In the genomic region with DNA sequence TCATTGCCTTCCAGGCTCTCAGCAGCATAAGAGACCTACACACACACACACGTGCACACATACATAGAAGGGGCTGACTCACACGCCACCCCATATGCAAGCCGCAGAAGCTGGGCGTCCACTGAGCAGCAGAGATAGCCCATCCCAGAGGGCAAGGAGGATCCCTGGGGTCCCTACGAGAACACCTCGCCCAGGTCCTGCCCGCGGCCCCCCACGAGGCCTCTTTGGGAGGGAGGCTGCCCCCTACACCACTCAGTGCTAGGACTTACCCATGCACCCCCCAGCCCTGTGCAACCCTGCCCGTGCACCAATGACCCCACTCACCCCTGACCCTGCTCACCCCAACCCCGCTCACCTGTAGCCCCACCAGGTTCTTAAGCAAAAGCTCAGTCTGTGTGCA, we compare ENCODE assay signal across 20 cellular contexts. TPM values are rescaled to one million over a fixed set of nuclear protein-coding genes. Genes with fewer than 3 reads are reported as not detected.
A peak's percentile ranks its signal among the peaks of the same experiment; 100 is the strongest.
DNase-seq lines count a peak whose midpoint lies in the region; ATAC-seq and TF ChIP-seq lines count a peak whose summit lies in the region.
"Had no signal": no experiment of that assay in that cellular context is flagged by ENCODE, and none has a peak within 500 bp of the region (broad histone marks: within the 10 kb centered on the region; RNA-seq: fewer than 3 reads in every experiment).

No MANE protein-coding gene starts in this region.

- peak overlapping the region; percentile 68 for H3K27ac ChIP-seq in A673 (ENCODE audit: low read depth, low read length, poor library complexity, severe bottlenecking)
- no peak overlapping the region for H3K27ac ChIP-seq in CD8-positive, alpha-beta T cell (ENCODE audit: low read depth, low read length)
- peak overlapping the region; percentile 6; the same call in 1 of the 2 replicates for H3K27ac ChIP-seq in RWPE1
- H3K27ac ChIP-seq in neural progenitor cell, result no peak overlapping the region
- H3K27ac ChIP-seq: C4-2B, GM23248 had no signal

- no peaks in the 10 kb centered on the region for H3K36me3 Mint-ChIP-seq in CD8-positive, alpha-beta T cell
- no peaks in the 10 kb centered on the region for H3K36me3 Mint-ChIP-seq in neural progenitor cell

- CTCF ChIA-PET in A673 (lab: Charles Lee) (interaction anchor here (1.5 kb wide), 1 partner anchor 104 kb away, joined by 8 read pairs; no protein-coding TSS in a partner anchor), RWPE1 (lab: Yijun Ruan, JAX) (interaction anchor here (0.6 to 2.7 kb wide), 12 partner anchors 12 to 1286 kb away, joined by 3 to 25 read pairs (median 4); no protein-coding TSS in a partner anchor), GM10248 (lab: Yijun Ruan, JAX) (interaction anchor here (1.0 to 1.1 kb wide), 2 partner anchors 9 to 188 kb away, joined by 3 read pairs; no protein-coding TSS in a partner anchor)
- CTCF ChIA-PET in CD8-positive, alpha-beta T cell (lab: Charles Lee), result no interaction called here

- no peaks in the 10 kb centered on the region for H3K79me2 ChIP-seq in neural progenitor cell (ENCODE audit: low read depth)

- H4K20me1 ChIP-seq in neural progenitor cell (ENCODE audit: low read depth), result peaks cover 3% of the 10 kb centered on the region

- H3K9me3 Mint-ChIP-seq in CD8-positive, alpha-beta T cell, result no peaks in the 10 kb centered on the region
- H3K9me3 Mint-ChIP-seq in neural progenitor cell, result peaks cover 2% of the 10 kb centered on the region
- H3K9me3 Mint-ChIP-seq: CD4-positive, alpha-beta T cell; IgD-negative memory B cell had no signal

- H3K27me3 Mint-ChIP-seq in CD8-positive, alpha-beta T cell (ENCODE audit: low read depth), result peaks cover 12% of the 10 kb centered on the region
- H3K27me3 Mint-ChIP-seq in neural progenitor cell (ENCODE audit: insufficient read depth, low read depth), result peaks cover 15% of the 10 kb centered on the region
- H3K27me3 Mint-ChIP-seq: CD4-positive, alpha-beta T cell had no signal

- H3K9ac ChIP-seq in neural progenitor cell, result no peak overlapping the region
- H3K9ac ChIP-seq: GM23248 had no signal

- no peak overlapping the region for H3K4me3 ChIP-seq in A673 (ENCODE audit: low read depth, low read length, poor library complexity, severe bottlenecking)
- H3K4me3 ChIP-seq in CD8-positive, alpha-beta T cell (ENCODE audit: low read depth, low read length), result no peak overlapping the region
- no peak overlapping the region for H3K4me3 ChIP-seq in neural progenitor cell
- H3K4me3 ChIP-seq: GM12878, GM23248, HAP-1 had no signal

- peaks cover 9% of the 10 kb centered on the region for H3F3A ChIP-seq in neural progenitor cell (ENCODE audit: low read depth)

- H3K9me3 ChIP-seq in A673 (ENCODE audit: low read depth, low read length, poor library complexity, severe bottlenecking) (no peaks in the 10 kb centered on the region), neural progenitor cell (ENCODE audit: low read depth) (no peaks in the 10 kb centered on the region)
- H3K9me3 ChIP-seq in CD8-positive, alpha-beta T cell (ENCODE audit: low read length), result no peaks in the 10 kb centered on the region
- H3K9me3 ChIP-seq: HAP-1 had no signal

- peaks cover 67% of the 10 kb centered on the region for H3K4me1 ChIP-seq in A673 (ENCODE audit: insufficient read depth, low read length, poor library complexity, severe bottlenecking)
- H3K4me1 ChIP-seq in CD8-positive, alpha-beta T cell (ENCODE audit: insufficient read depth, low read length), result peaks cover 9% of the 10 kb centered on the region
- H3K4me1 ChIP-seq in neural progenitor cell, result peaks cover 24% of the 10 kb centered on the region
- H3K4me1 ChIP-seq: HAP-1 had no signal

- H3K4me1 Mint-ChIP-seq in CD8-positive, alpha-beta T cell (ENCODE audit: low read depth), result peaks cover 4% of the 10 kb centered on the region
- H3K4me1 Mint-ChIP-seq in neural progenitor cell, result peaks cover 45% of the 10 kb centered on the region

- intact Hi-C loops in A673 (cut with micrococcal nuclease; ENCODE audit: unreplicated experiment), result no loop called here
- intact Hi-C loops in CD8-positive, alpha-beta T cell (cut with DNase I, micrococcal nuclease), result no loop called here

- no peaks in the 10 kb centered on the region for H3K36me3 ChIP-seq in A673 (ENCODE audit: insufficient read depth, low read length, poor library complexity, severe bottlenecking)
- H3K36me3 ChIP-seq in CD8-positive, alpha-beta T cell (ENCODE audit: insufficient read depth, low read length), result no peaks in the 10 kb centered on the region
- no peaks in the 10 kb centered on the region for H3K36me3 ChIP-seq in neural progenitor cell
- H3K36me3 ChIP-seq: HAP-1 had no signal

- POLR2A ChIA-PET in A673 (lab: Charles Lee; ENCODE audit: low non-redundant PET), result no interaction called here
- POLR2A ChIA-PET in CD8-positive, alpha-beta T cell (lab: Charles Lee), result no interaction called here
- POLR2A ChIA-PET in RWPE1 (lab: Yijun Ruan, JAX; ENCODE audit: low non-redundant PET), result interaction anchor here (0.6 kb wide), 1 partner anchor 107 kb away, joined by 3 read pairs; no protein-coding TSS in a partner anchor
- POLR2A ChIA-PET in GM10248 (lab: Yijun Ruan, JAX), result no interaction called here

- no TSS peak for BruUV-seq in A673 (replicated peaks; lab: Mats Ljungman, UMichigan)

- H3K27ac Mint-ChIP-seq in CD8-positive, alpha-beta T cell, result peak overlapping the region; percentile 49
- H3K27ac Mint-ChIP-seq in neural progenitor cell, result peak overlapping the region; percentile 62
- H3K27ac Mint-ChIP-seq: B cell; CD4-positive, alpha-beta T cell; IgD-negative memory B cell had no signal

- no peak for TF ChIP-seq CTCF in A673 (conservative IDR thresholded peaks at IDR 0.05; ENCODE audit: low read depth, low read length)
- TF ChIP-seq CTCF in CD8-positive, alpha-beta T cell (IDR thresholded peaks at IDR 0.05), result no peak
- no peak for TF ChIP-seq CTCF in RWPE1 (conservative IDR thresholded peaks at IDR 0.05; ENCODE audit: low read depth)
- no peak for TF ChIP-seq CTCF in neural progenitor cell (IDR thresholded peaks at IDR 0.05)
- TF ChIP-seq CTCF in GM10248 (IDR thresholded peaks at IDR 0.05; ENCODE audit: control extremely low read depth, extremely low read depth, low read depth, missing control alignments), result no peak

- no peak overlapping the region for H2AFZ ChIP-seq in neural progenitor cell (replicated peaks)
- H2AFZ ChIP-seq: GM23248 had no signal

- ATAC-seq in CD8-positive, alpha-beta T cell, result no peak
- no peak for ATAC-seq in GM18517 (IDR thresholded peaks at IDR 0.05; ENCODE audit: unreplicated experiment)
- ATAC-seq in HG03342 (IDR thresholded peaks at IDR 0.05; ENCODE audit: unreplicated experiment), result no peak
- ATAC-seq: GM12878 had no signal

- H3K4me3 Mint-ChIP-seq in CD8-positive, alpha-beta T cell, result no peak overlapping the region
- peak overlapping the region; percentile 74 for H3K4me3 Mint-ChIP-seq in neural progenitor cell
- H3K4me3 Mint-ChIP-seq: B cell; CD4-positive, alpha-beta T cell; IgD-negative memory B cell had no signal

- no peaks in the 10 kb centered on the region for H3K27me3 ChIP-seq in A673 (replicated peaks; ENCODE audit: insufficient read depth, low read depth, low read length, poor library complexity)
- H3K27me3 ChIP-seq in CD8-positive, alpha-beta T cell (ENCODE audit: insufficient read depth, low read length), result no peaks in the 10 kb centered on the region
- no peaks in the 10 kb centered on the region for H3K27me3 ChIP-seq in neural progenitor cell

- no peak overlapping the region for H3K4me2 ChIP-seq in neural progenitor cell

- no peak for DNase-seq in A673 (ENCODE audit: low spot score)
- DNase-seq in CD8-positive, alpha-beta T cell, result no peak
- no peak for DNase-seq in RWPE1 (ENCODE audit: low spot score)
- DNase-seq in neural progenitor cell (ENCODE audit: low spot score), result no peak
- DNase-seq in iPS-NIHi7 (ENCODE audit: extremely low spot score), result no peak
- no peak for DNase-seq in GM10248 (ENCODE audit: extremely low spot score)
- DNase-seq: 8988T; CD4-positive, alpha-beta T cell; DMS79 treated with DMSO at 0.1 percent for 48 hours; GF-D8; KG1 had no signal

RNA-seq across cellular contexts. Expression of a gene that starts 20.6 kb away (rescaled TPM):
- total RNA-seq in A673 (2021) (8.7 and 15.9 TPM in 2 replicates), neural progenitor cell (ENCODE audit: low replicate concordance) (0.12 and 0.26 TPM in 2 replicates)
- total RNA-seq in CD8-positive, alpha-beta T cell, result not detected
- total RNA-seq: B cell, GM12878, GM23248, H4 had no signal

RNA-seq across cellular contexts. Expression of a gene that starts 45.8 kb away (rescaled TPM):
- total RNA-seq in A673 (2021), result 44.5 and 48.8 TPM in 2 replicates
- 1 to 10 TPM; 4.5 to 4.7 TPM for total RNA-seq in CD8-positive, alpha-beta T cell
- 0.88 and 3.1 TPM in 2 replicates for total RNA-seq in neural progenitor cell (ENCODE audit: low replicate concordance)

Comparison
In these comparisons a context has a peak if more than half of its experiments do, and no peak if none do; other contexts are left out.
1. H3K27ac ChIP-seq: peak in A673 (single experiment) and RWPE1 (single experiment); none in CD8-positive, alpha-beta T cell (single experiment) and neural progenitor cell (single experiment).